In genomic region chr1:54542120-54542961, GRCh38 we compare ENCODE assay signal across 8 cellular contexts. TPM values are rescaled to one million over a fixed set of nuclear protein-coding genes. Genes with fewer than 3 reads are reported as not detected.
DNase-seq lines count a peak whose midpoint lies in the region; ATAC-seq, FAIRE-seq and TF ChIP-seq lines count a peak whose summit lies in the region.

No MANE protein-coding gene starts in this region.

- peak; percentile 20 to 69; a peak in 2 of 3 replicates for TF ChIP-seq POLR2A in H1 (IDR thresholded peaks at IDR 0.05; ENCODE audit: control extremely low read depth in 1 of 2, low read depth in 2 of 2, low read length in 2 of 2)

- FAIRE-seq in H1 (lab: Jason Lieb, UNC): no peak

- H2BK5ac ChIP-seq in H1 (ENCODE audit: low read depth, low read length): peak overlapping the region; percentile 92; the same call in 1 of the 2 replicates

- peaks cover 12% of the 10 kb centered on the region; the same call in 1 of the 2 replicates for H3K23me2 ChIP-seq in H1 (ENCODE audit: low read depth, low read length)

- DNase-seq in NCI-H748 treated with DMSO at 0.1 percent for 48 hours (lab: John Stamatoyannopoulos, UW): peak; percentile 32
- DNase-seq in activated CD8-positive, alpha-beta memory T cell treated with anti-CD3 and anti-CD28 coated beads for 24 hours: peak; percentile 86
- peak; percentile 76 to 89 for DNase-seq in H1 (ENCODE audit: low read depth in 1 of 2, low spot score in 2 of 2)
- DNase-seq in stimulated activated CD8-positive, alpha-beta memory T cell treated with anti-CD3 and anti-CD28 coated beads, Interleukin-15, amount 100 ng/mL, for 4 hours (ENCODE audit: low read depth in 2 of 2): peak; percentile 1 to 17

- TF ChIP-seq EP300 in H1 (IDR thresholded peaks at IDR 0.05; ENCODE audit: borderline replicate concordance in 1 of 2, low read depth in 2 of 2, low read length in 2 of 2): no peak

- H3K27me3 ChIP-seq in H1 (replicated peaks in 1 of 4; ENCODE audit: control insufficient read depth in 3 of 4, extremely low read depth in 1 of 4, insufficient read depth in 3 of 4, low read length in 3 of 4): no peaks in the 10 kb centered on the region

- no peak overlapping the region for H3K27ac ChIP-seq in 22Rv1
- peak overlapping the region; percentile 66 for H3K27ac ChIP-seq in H1 (ENCODE audit: low read depth, low read length)
- H3K27ac ChIP-seq in mesodermal cell (ENCODE audit: low read depth, low read length, severe bottlenecking): peak overlapping the region; percentile 90

- H3K14ac ChIP-seq in H1 (ENCODE audit: insufficient read length): no peak overlapping the region

- H3K9me3 ChIP-seq in H1 (ENCODE audit: insufficient read depth in 2 of 2, low read depth in 1 of 2, low read length in 1 of 2) (no peaks in the 10 kb centered on the region), mesodermal cell (ENCODE audit: control insufficient read depth, low read length) (no peaks in the 10 kb centered on the region)

- H3K56ac ChIP-seq in H1 (replicated peaks; ENCODE audit: insufficient read length, low read depth, low read length): peak overlapping the region; percentile 51

- no peak overlapping the region for H2BK20ac ChIP-seq in H1 (ENCODE audit: low read length)

- no peak overlapping the region for H3K23ac ChIP-seq in H1 (ENCODE audit: insufficient read length)

- H3K4me2 ChIP-seq in H1 (ENCODE audit: insufficient read depth in 1 of 2, low read depth in 2 of 2, low read length in 2 of 2): peak overlapping the region; percentile 79 to 92

- H3K79me1 ChIP-seq in H1 (ENCODE audit: low read depth, low read length): no peaks in the 10 kb centered on the region; the same call in 1 of the 2 replicates

- H3K36me3 ChIP-seq in H1 (ENCODE audit: control insufficient read depth in 2 of 4, insufficient read depth in 4 of 4, low read length in 3 of 4) (no peaks in the 10 kb centered on the region), mesodermal cell (ENCODE audit: control insufficient read depth, insufficient read depth, low read length) (no peaks in the 10 kb centered on the region)

- H2BK15ac ChIP-seq in H1 (ENCODE audit: low read length): peak overlapping the region; percentile 77; the same call in 1 of the 2 replicates

- peak overlapping the region; percentile 20; the same call in 1 of the 2 replicates for H2AK5ac ChIP-seq in H1 (ENCODE audit: low read depth, low read length)

- POLR2A ChIA-PET in H1 (lab: Charles Lee; ENCODE audit: partially characterized antibody): interaction anchor here (0.9 to 3.6 kb wide), 9 partner anchors 9 to 208 kb away, joined by 3 to 11 read pairs (median 3); no protein-coding TSS in a partner anchor

- peak overlapping the region; percentile 71; the same call in 1 of the 2 replicates for H2AFZ ChIP-seq in H1 (ENCODE audit: low read length)

- H2BK12ac ChIP-seq in H1 (ENCODE audit: low read depth, low read length): peak overlapping the region; percentile 98

- H4K20me1 ChIP-seq in H1 (replicated peaks in 1 of 2; ENCODE audit: control insufficient read depth in 1 of 2, insufficient read depth in 2 of 2, low read length in 2 of 2): no peaks in the 10 kb centered on the region

- peak; percentile 59 for TF ChIP-seq CTCF in 22Rv1 (IDR thresholded peaks at IDR 0.05)
- peak in 1 of 3 experiments; percentile 12; a peak in 1 of 4 replicates for TF ChIP-seq CTCF in H1 (IDR thresholded peaks at IDR 0.05; ENCODE audit: control extremely low read depth in 1 of 3, insufficient read depth in 1 of 3, low read depth in 1 of 3, low read length in 3 of 3)

- H3K4me1 ChIP-seq in H1 (replicated peaks in 1 of 4; ENCODE audit: control insufficient read depth in 3 of 4, insufficient read depth in 4 of 4, low read length in 3 of 4): peaks cover 4 to 14% (median 8%) of the 10 kb centered on the region in 4 experiments
- H3K4me1 ChIP-seq in mesodermal cell (ENCODE audit: control insufficient read depth, insufficient read depth, low read length, poor library complexity, severe bottlenecking): peaks cover 16% of the 10 kb centered on the region

- 2% methylated on average over 58 of the region's 61 CpGs; no CpG with 5 or more reads in 1 of the 2 experiments for WGBS in H1 (ENCODE audit: extremely low coverage in 1 of 2, insufficient coverage in 1 of 2, insufficient read length in 1 of 2, insufficient replicate concordance in 2 of 2, low coverage in 1 of 2, low lambda C conversion rate in 2 of 2, missing lambda C conversion rate in 1 of 2), 2 experiments
- WGBS in mesodermal cell (ENCODE audit: insufficient coverage in 2 of 2), 2 experiments: 1% methylated on average over 55 to 58 of the region's 61 CpGs

- H3K18ac ChIP-seq in H1 (ENCODE audit: extremely low read depth, low read length): peak overlapping the region; percentile 96

- H4K5ac ChIP-seq in H1 (ENCODE audit: insufficient read length, low read depth, low read length): peak overlapping the region; percentile 53

- H2BK120ac ChIP-seq in H1 (replicated peaks; ENCODE audit: low read depth, low read length): peak overlapping the region; percentile 17

- peak overlapping the region; percentile 75 for H4K8ac ChIP-seq in H1 (ENCODE audit: extremely low read depth, insufficient read depth, low read length)

- ATAC-seq in GM18511 (IDR thresholded peaks at IDR 0.05; ENCODE audit: unreplicated experiment) (peak; percentile 87), HG03196 (IDR thresholded peaks at IDR 0.05; ENCODE audit: unreplicated experiment) (peak; percentile 54)

- no peaks in the 10 kb centered on the region for H3K79me2 ChIP-seq in H1 (ENCODE audit: control insufficient read depth in 1 of 2, insufficient read depth in 2 of 2, low read length in 2 of 2)

- peak overlapping the region in 3 of 4 experiments; percentile 1 to 68 (median 66); a peak in 6 of 7 replicates for H3K9ac ChIP-seq in H1 (replicated peaks in 1 of 4; ENCODE audit: extremely low read depth in 1 of 4, low read depth in 3 of 4, low read length in 3 of 4)

- CTCF ChIA-PET in H1 (lab: Charles Lee; ENCODE audit: partially characterized antibody): interaction anchor here (1.5 to 2.6 kb wide), 4 partner anchors 10 to 71 kb away, joined by 4 to 9 read pairs (median 5); no protein-coding TSS in a partner anchor

- H3K4me3 ChIP-seq in H1 (ENCODE audit: extremely low read depth in 1 of 4, insufficient read depth in 2 of 4, low read depth in 3 of 4, low read length in 4 of 4) (peak overlapping the region; percentile 18 to 67 (median 53)), mesodermal cell (ENCODE audit: extremely low read depth, insufficient read depth, low read length, poor library complexity, severe bottlenecking) (peak overlapping the region; percentile 44)

- H4K91ac ChIP-seq in H1 (replicated peaks; ENCODE audit: insufficient read length, low read length): peak overlapping the region; percentile 66

- H3K4ac ChIP-seq in H1 (replicated peaks; ENCODE audit: insufficient read length, low read depth, low read length): peak overlapping the region; percentile 64

- TF ChIP-seq RAD21 in H1 (IDR thresholded peaks at IDR 0.05 in 1 of 2, conservative IDR thresholded peaks at IDR 0.05 in 1 of 2; ENCODE audit: low read depth in 2 of 2, low read length in 2 of 2): no peak; a peak in 1 of 4 replicates

TF ChIP-seq in H1, 55 proteins besides CTCF, POLR2A, EP300 and RAD21 (continues in another document):
- 0 out of 2 replicates have a peak, but pooled peaks have one; percentile 9 for TF ChIP-seq CREB1 (IDR thresholded peaks at IDR 0.05)
- TF ChIP-seq KDM4A (IDR thresholded peaks at IDR 0.05; ENCODE audit: low read depth, low read length, severe bottlenecking): peak; percentile 91
- TF ChIP-seq, protein P1, sequence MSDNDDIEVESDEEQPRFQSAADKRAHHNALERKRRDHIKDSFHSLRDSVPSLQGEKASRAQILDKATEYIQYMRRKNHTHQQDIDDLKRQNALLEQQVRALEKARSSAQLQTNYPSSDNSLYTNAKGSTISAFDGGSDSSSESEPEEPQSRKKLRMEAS (IDR thresholded peaks at IDR 0.05): peak; percentile 47
- TF ChIP-seq FOSL1 (IDR thresholded peaks at IDR 0.05; ENCODE audit: insufficient read depth, low read depth, low read length): no peak
- no peak for TF ChIP-seq CBX5 (IDR thresholded peaks at IDR 0.05; ENCODE audit: low read depth, low read length)
- no peak; the same call in 1 of the 2 replicates for TF ChIP-seq POLR2AphosphoS5 (IDR thresholded peaks at IDR 0.05; ENCODE audit: low read depth, low read length)
- peak; percentile 80 for TF ChIP-seq CTBP2 (IDR thresholded peaks at IDR 0.05; ENCODE audit: borderline replicate concordance, insufficient read depth, insufficient read length, low read length)
- 0 out of 2 replicates have a peak, but pooled peaks have one; percentile 17 for TF ChIP-seq BACH1 (IDR thresholded peaks at IDR 0.05; ENCODE audit: low read length)
- TF ChIP-seq TBP (IDR thresholded peaks at IDR 0.05; ENCODE audit: low read depth, low read length): peak; percentile 59; the same call in 1 of the 2 replicates
- 0 out of 2 replicates have a peak, but pooled peaks have one; percentile 47 for TF ChIP-seq PHF8 (conservative IDR thresholded peaks at IDR 0.05; ENCODE audit: low read depth, low read length)
- no peak for TF ChIP-seq CEBPB (IDR thresholded peaks at IDR 0.05; ENCODE audit: low read depth, low read length)
- TF ChIP-seq ASH2L (IDR thresholded peaks at IDR 0.05; ENCODE audit: low read length): peak; percentile 51
- peak in 1 of 2 experiments; percentile 54; a peak in 1 of 4 replicates for TF ChIP-seq SIN3A (conservative IDR thresholded peaks at IDR 0.05 in 1 of 2, IDR thresholded peaks at IDR 0.05 in 1 of 2; ENCODE audit: low read depth in 1 of 2, low read length in 2 of 2)
- TF ChIP-seq SAP30 (IDR thresholded peaks at IDR 0.05; ENCODE audit: insufficient read depth, insufficient replicate concordance, low read length): no peak
- peak; percentile 68 for TF ChIP-seq TAF1 (IDR thresholded peaks at IDR 0.05; ENCODE audit: low read depth, low read length)
- TF ChIP-seq NANOG (IDR thresholded peaks at IDR 0.05; ENCODE audit: insufficient read depth, low read depth, low read length, poor library complexity, severe bottlenecking): no peak
- no peak for TF ChIP-seq RNF2 (IDR thresholded peaks at IDR 0.05; ENCODE audit: borderline replicate concordance, low read depth, low read length, missing control alignments, poor library complexity, severe bottlenecking)

RNA-seq across cellular contexts. Expression of gene ACOT11, which starts 5.7 kb away (rescaled TPM):
- 3.5 and 3.8 TPM in 2 replicates for total RNA-seq in H1 (2021; fragmentation: NEBNext Ultra II Directional; extraction: Animal tissue kit (Norgen Biotek cat#: 25700))
- 4.5 and 5.6 TPM in 2 replicates for polyA plus RNA-seq in H1 (2011; rRNA removed)
- polyA plus RNA-seq in H1 (2011; cell fraction: cytosol; rRNA removed): 4.2 TPM
- 9.9 TPM for polyA plus RNA-seq in H1 (2011; cell fraction: nucleus; rRNA removed)
- 2.9 to 4.1 TPM (median 3.4 TPM) in 4 replicates for polyA plus RNA-seq in H1 (2012, experiment 1 of 2)
- polyA plus RNA-seq in H1 (2012, experiment 2 of 2): 3.2 TPM
- polyA plus RNA-seq in H1 (2013, experiment 1 of 2): 2.8 TPM
- polyA plus RNA-seq in H1 (2013, experiment 2 of 2): 2.5 TPM
- polyA minus RNA-seq in H1 (2011; rRNA and poly(A)+ RNA removed): 6.1 and 6.3 TPM in 2 replicates
- polyA minus RNA-seq in H1 (2011; cell fraction: cytosol; rRNA and poly(A)+ RNA removed): 1.8 TPM
- polyA minus RNA-seq in H1 (2011; cell fraction: nucleus; rRNA and poly(A)+ RNA removed): 8.7 TPM
- polyA plus RNA-seq in mesodermal cell (2013, experiment 1 of 2): 4.8 TPM
- polyA plus RNA-seq in mesodermal cell (2013, experiment 2 of 2): 3.3 TPM

Comparison
In these comparisons a context has a peak if more than half of its experiments do, and no peak if none do; other contexts are left out.
1. DNase-seq: peak in every context shown above with its lines; median percentile 86 in activated CD8-positive, alpha-beta memory T cell treated with anti-CD3 and anti-CD28 coated beads for 24 hours; 82 in H1; 32 in NCI-H748 treated with DMSO at 0.1 percent for 48 hours; 9 in stimulated activated CD8-positive, alpha-beta memory T cell treated with anti-CD3 and anti-CD28 coated beads, Interleukin-15, amount 100 ng/mL, for 4 hours.